Comparison of ENCODE assay signal across 14 cellular contexts in the genomic region with DNA sequence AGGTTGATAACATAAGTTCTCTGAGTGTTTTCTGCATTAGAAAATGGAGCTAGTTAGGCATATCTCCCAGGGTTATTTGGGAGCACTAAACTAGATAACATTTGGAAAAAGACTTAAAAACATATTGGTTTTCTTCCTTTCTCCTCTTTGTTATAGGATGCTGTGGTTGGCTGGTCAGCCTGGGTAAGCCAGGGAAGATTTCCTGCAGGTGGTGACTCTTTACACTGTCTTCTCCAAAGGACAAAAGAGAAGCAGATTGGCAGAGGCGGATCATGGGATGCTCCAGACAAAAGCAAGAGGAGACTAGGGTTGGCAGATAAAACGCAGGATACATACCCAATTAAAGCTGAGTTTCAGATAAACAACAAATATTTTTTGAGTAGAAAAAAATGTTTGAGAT. TPM values are rescaled to one million over a fixed set of nuclear protein-coding genes. Genes with fewer than 3 reads are reported as not detected.
DNase-seq lines count a peak whose midpoint lies in the region; ATAC-seq, FAIRE-seq and TF ChIP-seq lines count a peak whose summit lies in the region.
"Had no signal": no experiment of that assay in that cellular context is flagged by ENCODE, and none has a peak within 500 bp of the region (broad histone marks: within the 10 kb centered on the region; RNA-seq: fewer than 3 reads in every experiment).

No MANE protein-coding gene starts in this region.

- H3K27me3 Mint-ChIP-seq in CD4-positive, CD25-positive, alpha-beta regulatory T cell: no peaks in the 10 kb centered on the region
- H3K27me3 Mint-ChIP-seq: CD4-positive, alpha-beta T cell had no signal

- H3K36me3 Mint-ChIP-seq in CD4-positive, CD25-positive, alpha-beta regulatory T cell: peaks cover 3% of the 10 kb centered on the region

- H3K4me3 ChIP-seq in CD4-positive, CD25-positive, alpha-beta regulatory T cell (ENCODE audit: low read depth, low read length): no peak overlapping the region
- H3K4me3 ChIP-seq in NT2/D1 (ENCODE audit: insufficient read length, low read depth) (no peak overlapping the region), H1 (ENCODE audit: extremely low read depth in 1 of 4, insufficient read depth in 2 of 4, low read depth in 3 of 4, low read length in 4 of 4) (peak overlapping the region in 1 of 4 experiments; percentile 4; a peak in 1 of 8 replicates), neuronal stem cell (ENCODE audit: low read length in 2 of 2) (no peak overlapping the region)
- H3K4me3 ChIP-seq: SK-N-MC had no signal

- FAIRE-seq in H1 (lab: Jason Lieb, UNC): no peak

- H3K18ac ChIP-seq in H1 (ENCODE audit: extremely low read depth, low read length): no peak overlapping the region
- H3K18ac ChIP-seq in neuronal stem cell (ENCODE audit: low read length): no peak overlapping the region

- peak overlapping the region; percentile 16; the same call in 1 of the 2 replicates for H2AFZ ChIP-seq in H1 (ENCODE audit: low read length)
- H2AFZ ChIP-seq in neuronal stem cell (ENCODE audit: low read length): peak overlapping the region; percentile 65

- no peak overlapping the region for H3K56ac ChIP-seq in H1 (replicated peaks; ENCODE audit: insufficient read length, low read depth, low read length)

- TF ChIP-seq CTCF in H1 (IDR thresholded peaks at IDR 0.05; ENCODE audit: control extremely low read depth in 1 of 3, insufficient read depth in 1 of 3, low read depth in 1 of 3, low read length in 3 of 3): no peak

- H2BK120ac ChIP-seq in H1 (replicated peaks; ENCODE audit: low read depth, low read length) (no peak overlapping the region), neuronal stem cell (ENCODE audit: low read depth, low read length) (no peak overlapping the region)

- no peaks in the 10 kb centered on the region for H3K36me3 ChIP-seq in CD4-positive, CD25-positive, alpha-beta regulatory T cell (ENCODE audit: control insufficient read depth, insufficient read depth, low read length)
- no peaks in the 10 kb centered on the region for H3K36me3 ChIP-seq in NT2/D1 (ENCODE audit: insufficient read depth, insufficient read length, low read length)
- H3K36me3 ChIP-seq in H1 (ENCODE audit: control insufficient read depth in 2 of 4, insufficient read depth in 4 of 4, low read length in 3 of 4): no peaks in the 10 kb centered on the region
- H3K36me3 ChIP-seq in neuronal stem cell (replicated peaks in 1 of 2; ENCODE audit: control insufficient read depth in 2 of 2, insufficient read depth in 2 of 2, low read length in 2 of 2): no peaks in the 10 kb centered on the region

- no peaks in the 10 kb centered on the region for H3K4me1 ChIP-seq in CD4-positive, CD25-positive, alpha-beta regulatory T cell (ENCODE audit: control insufficient read depth, insufficient read depth, low read length, poor library complexity, severe bottlenecking)
- peaks cover 8% of the 10 kb centered on the region for H3K4me1 ChIP-seq in NT2/D1 (ENCODE audit: insufficient read depth, insufficient read length)
- H3K4me1 ChIP-seq in H1 (replicated peaks in 1 of 4; ENCODE audit: control insufficient read depth in 3 of 4, insufficient read depth in 4 of 4, low read length in 3 of 4): peaks cover 7 to 13% (median 9%) of the 10 kb centered on the region in 4 experiments; a peak in 6 of 7 replicates
- H3K4me1 ChIP-seq in neuronal stem cell (ENCODE audit: control insufficient read depth in 2 of 2, insufficient read depth in 1 of 2, low read depth in 1 of 2, low read length in 2 of 2): peaks cover 16 to 17% of the 10 kb centered on the region in 2 donors

- TF ChIP-seq POLR2A in H1 (IDR thresholded peaks at IDR 0.05; ENCODE audit: control extremely low read depth in 1 of 2, low read depth in 2 of 2, low read length in 2 of 2): no peak

- no peak overlapping the region for H2BK20ac ChIP-seq in H1 (ENCODE audit: low read length)

- H3K79me1 ChIP-seq in H1 (ENCODE audit: low read depth, low read length) (no peaks in the 10 kb centered on the region), neuronal stem cell (ENCODE audit: low read depth, low read length) (no peaks in the 10 kb centered on the region)

- H4K91ac ChIP-seq in H1 (replicated peaks; ENCODE audit: insufficient read length, low read length) (no peak overlapping the region), neuronal stem cell (ENCODE audit: low read depth, low read length, poor library complexity) (no peak overlapping the region)

- no peak overlapping the region for H4K5ac ChIP-seq in H1 (ENCODE audit: insufficient read length, low read depth, low read length)

- CTCF ChIA-PET in H1 (lab: Charles Lee; ENCODE audit: partially characterized antibody): interaction anchor here (0.8 to 5.1 kb wide), 9 partner anchors 9 to 117 kb away, joined by 3 to 34 read pairs (median 4); partner anchors contain the start of gene MYO18A

- H3K9me3 ChIP-seq in CD4-positive, CD25-positive, alpha-beta regulatory T cell (ENCODE audit: control insufficient read depth in 2 of 2, low read length in 2 of 2): no peaks in the 10 kb centered on the region
- no peaks in the 10 kb centered on the region for H3K9me3 ChIP-seq in NT2/D1 (ENCODE audit: insufficient read depth, low read length)
- H3K9me3 ChIP-seq in H1 (ENCODE audit: insufficient read depth in 2 of 2, low read depth in 1 of 2, low read length in 1 of 2): no peaks in the 10 kb centered on the region
- no peaks in the 10 kb centered on the region for H3K9me3 ChIP-seq in neuronal stem cell (replicated peaks in 1 of 2; ENCODE audit: control insufficient read depth in 2 of 2, insufficient read depth in 1 of 2, low read depth in 1 of 2, low read length in 2 of 2)

- no peak for DNase-seq in CD4-positive, CD25-positive, alpha-beta regulatory T cell
- DNase-seq in NT2/D1 (ENCODE audit: low read depth, low spot score) (no peak), H1 (ENCODE audit: low read depth in 1 of 2, low spot score in 2 of 2) (no peak), neuronal stem cell (ENCODE audit: low spot score) (no peak), left ventricle myocardium superior (no peak), occipital lobe (lab: John Stamatoyannopoulos, UW) (no peak)
- DNase-seq: activated CD4-positive, CD25-positive, alpha-beta regulatory T cell; CD4-positive, alpha-beta T cell; central memory CD4-positive, alpha-beta T cell; NCI-H748 treated with DMSO at 0.1 percent for 48 hours had no signal

- TF ChIP-seq RAD21 in H1 (IDR thresholded peaks at IDR 0.05 in 1 of 2, conservative IDR thresholded peaks at IDR 0.05 in 1 of 2; ENCODE audit: low read depth in 2 of 2, low read length in 2 of 2): no peak

- peak overlapping the region in 2 of 3 donors; percentile 59 to 67 for H3K27ac Mint-ChIP-seq in CD4-positive, CD25-positive, alpha-beta regulatory T cell
- H3K27ac Mint-ChIP-seq: CD4-positive, alpha-beta T cell had no signal

- H3K4me1 Mint-ChIP-seq in CD4-positive, CD25-positive, alpha-beta regulatory T cell: peaks cover 0 to 2% (median 0%) of the 10 kb centered on the region in 4 donors

- no peak overlapping the region for H3K4ac ChIP-seq in H1 (replicated peaks; ENCODE audit: insufficient read length, low read depth, low read length)
- no peak overlapping the region for H3K4ac ChIP-seq in neuronal stem cell (ENCODE audit: low read length)

- H2BK5ac ChIP-seq in H1 (ENCODE audit: low read depth, low read length) (no peak overlapping the region), neuronal stem cell (ENCODE audit: low read length) (no peak overlapping the region)

- H3K9ac ChIP-seq in NT2/D1 (ENCODE audit: insufficient read length, low read depth) (peak overlapping the region; percentile 61), H1 (replicated peaks in 1 of 4; ENCODE audit: extremely low read depth in 1 of 4, low read depth in 3 of 4, low read length in 3 of 4) (no peak overlapping the region), neuronal stem cell (ENCODE audit: low read depth, low read length, poor library complexity) (no peak overlapping the region)

- no peak overlapping the region for H2BK12ac ChIP-seq in H1 (ENCODE audit: low read depth, low read length)
- H2BK12ac ChIP-seq in neuronal stem cell (ENCODE audit: low read length): no peak overlapping the region

- no peak overlapping the region for H3K4me3 Mint-ChIP-seq in CD4-positive, CD25-positive, alpha-beta regulatory T cell
- H3K4me3 Mint-ChIP-seq: CD4-positive, alpha-beta T cell had no signal

- no peaks in the 10 kb centered on the region for H3K79me2 ChIP-seq in H1 (ENCODE audit: control insufficient read depth in 1 of 2, insufficient read depth in 2 of 2, low read length in 2 of 2)

- TF ChIP-seq EP300 in H1 (IDR thresholded peaks at IDR 0.05; ENCODE audit: borderline replicate concordance in 1 of 2, low read depth in 2 of 2, low read length in 2 of 2): no peak

- H2BK15ac ChIP-seq in H1 (ENCODE audit: low read length) (no peak overlapping the region), neuronal stem cell (ENCODE audit: low read length) (no peak overlapping the region)

- WGBS in H1 (ENCODE audit: extremely low coverage in 1 of 2, insufficient coverage in 1 of 2, insufficient read length in 1 of 2, insufficient replicate concordance in 2 of 2, low coverage in 1 of 2, low lambda C conversion rate in 2 of 2, missing lambda C conversion rate in 1 of 2), 2 experiments: 48% methylated on average over 2 of the region's 2 CpGs; no CpG with 5 or more reads in 1 of the 2 experiments
- no CpG with 5 or more reads among the region's 2 CpGs for WGBS in neuronal stem cell (ENCODE audit: extremely low coverage in 2 of 2, insufficient read length in 2 of 2, insufficient replicate concordance in 1 of 2), 2 donors

- H3K27ac ChIP-seq in CD4-positive, CD25-positive, alpha-beta regulatory T cell (ENCODE audit: insufficient read depth, low read length, poor library complexity, severe bottlenecking): no peak overlapping the region
- no peak overlapping the region for H3K27ac ChIP-seq in H1 (ENCODE audit: low read depth, low read length)
- peak overlapping the region; percentile 3 for H3K27ac ChIP-seq in neuronal stem cell (replicated peaks; ENCODE audit: low read length)
- H3K27ac ChIP-seq: SK-N-MC had no signal

- intact Hi-C loops in left ventricle myocardium superior (cut with micrococcal nuclease): no loop called here

- H4K20me1 ChIP-seq in H1 (replicated peaks in 1 of 2; ENCODE audit: control insufficient read depth in 1 of 2, insufficient read depth in 2 of 2, low read length in 2 of 2): no peaks in the 10 kb centered on the region

- no peak for ATAC-seq in CD4-positive, CD25-positive, alpha-beta regulatory T cell (ENCODE audit: low read depth in 2 of 2)
- ATAC-seq in HG02798 (IDR thresholded peaks at IDR 0.05; ENCODE audit: poor library complexity, unreplicated experiment) (no peak), left ventricle myocardium superior (no peak), GM21723 (IDR thresholded peaks at IDR 0.05; ENCODE audit: unreplicated experiment) (no peak)

- POLR2A ChIA-PET in H1 (lab: Charles Lee; ENCODE audit: partially characterized antibody): interaction anchor here (0.8 to 1.7 kb wide), 2 partner anchors 11 to 16 kb away, joined by 3 to 10 read pairs; no protein-coding TSS in a partner anchor

- H3K23me2 ChIP-seq in H1 (ENCODE audit: low read depth, low read length): no peaks in the 10 kb centered on the region

- H3K23ac ChIP-seq in H1 (ENCODE audit: insufficient read length) (no peak overlapping the region), neuronal stem cell (ENCODE audit: low read depth, low read length, poor library complexity) (no peak overlapping the region)

- H2AK5ac ChIP-seq in H1 (ENCODE audit: low read depth, low read length) (no peak overlapping the region), neuronal stem cell (ENCODE audit: low read depth, low read length) (no peak overlapping the region)

- H4K8ac ChIP-seq in H1 (ENCODE audit: extremely low read depth, insufficient read depth, low read length): no peak overlapping the region
- H4K8ac ChIP-seq in neuronal stem cell (ENCODE audit: low read depth, low read length): no peak overlapping the region

- H3K9me3 Mint-ChIP-seq in CD4-positive, CD25-positive, alpha-beta regulatory T cell: no peaks in the 10 kb centered on the region
- H3K9me3 Mint-ChIP-seq: CD4-positive, alpha-beta T cell had no signal

- H3K27me3 ChIP-seq in CD4-positive, CD25-positive, alpha-beta regulatory T cell (ENCODE audit: control insufficient read depth, insufficient read depth, low read length): no peaks in the 10 kb centered on the region
- no peaks in the 10 kb centered on the region for H3K27me3 ChIP-seq in NT2/D1 (ENCODE audit: insufficient read depth, insufficient read length)
- no peaks in the 10 kb centered on the region; a peak in 1 of 7 replicates for H3K27me3 ChIP-seq in H1 (replicated peaks in 1 of 4; ENCODE audit: control insufficient read depth in 3 of 4, extremely low read depth in 1 of 4, insufficient read depth in 3 of 4, low read length in 3 of 4)
- H3K27me3 ChIP-seq in neuronal stem cell (ENCODE audit: control insufficient read depth in 3 of 3, insufficient read depth in 3 of 3, low read depth in 1 of 3, low read length in 3 of 3): no peaks in the 10 kb centered on the region

- H3K14ac ChIP-seq in H1 (ENCODE audit: insufficient read length): no peak overlapping the region
- H3K14ac ChIP-seq in neuronal stem cell (ENCODE audit: low read length): no peak overlapping the region

- H3K4me2 ChIP-seq in H1 (ENCODE audit: insufficient read depth in 1 of 2, low read depth in 2 of 2, low read length in 2 of 2) (peak overlapping the region; percentile 29 to 39; a peak in 1 of 4 replicates), neuronal stem cell (ENCODE audit: insufficient read depth, low read length, poor library complexity, severe bottlenecking) (no peak overlapping the region)

RNA-seq across cellular contexts. Expression of gene CRYBA1, which starts 6.2 kb away (rescaled TPM):
- total RNA-seq in CD4-positive, CD25-positive, alpha-beta regulatory T cell: not detected
- polyA plus RNA-seq in CD4-positive, CD25-positive, alpha-beta regulatory T cell: not detected
- total RNA-seq in H1 (2021; fragmentation: NEBNext Ultra II Directional; extraction: Animal tissue kit (Norgen Biotek cat#: 25700)): not detected in 2 replicates
- 0.11 TPM in 1 of 2 replicates, not detected in the other for polyA plus RNA-seq in H1 (2011; rRNA removed)
- polyA plus RNA-seq in H1 (2011; cell fraction: cytosol; rRNA removed): not detected
- not detected for polyA plus RNA-seq in H1 (2011; cell fraction: nucleus; rRNA removed)
- polyA plus RNA-seq in H1 (2012, experiment 1 of 2): not detected in 4 replicates
- polyA plus RNA-seq in H1 (2012, experiment 2 of 2): not detected
- not detected for polyA plus RNA-seq in H1 (2013, experiment 1 of 2)
- not detected for polyA plus RNA-seq in H1 (2013, experiment 2 of 2)
- not detected in 2 replicates for polyA minus RNA-seq in H1 (2011; rRNA and poly(A)+ RNA removed)
- not detected for polyA minus RNA-seq in H1 (2011; cell fraction: cytosol; rRNA and poly(A)+ RNA removed)
- not detected for polyA minus RNA-seq in H1 (2011; cell fraction: nucleus; rRNA and poly(A)+ RNA removed)
- polyA plus RNA-seq in neuronal stem cell (2013, experiment 1 of 2): 0.89 TPM
- polyA plus RNA-seq in neuronal stem cell (2013, experiment 2 of 2): 0.76 TPM
- total RNA-seq in left ventricle myocardium superior: not detected
- total RNA-seq in occipital lobe: not detected
- total RNA-seq: CD4-positive, alpha-beta T cell had no signal
- polyA plus RNA-seq: neural cell had no signal

RNA-seq across cellular contexts. Expression of gene NUFIP2, which starts 53.5 kb away (rescaled TPM):
- total RNA-seq in CD4-positive, CD25-positive, alpha-beta regulatory T cell: 80.6 TPM
- 1 to 10 TPM; 6.4 to 9.1 (median 7.8) TPM for polyA plus RNA-seq in CD4-positive, CD25-positive, alpha-beta regulatory T cell
- 118 TPM in 2 replicates for total RNA-seq in H1 (2021; fragmentation: NEBNext Ultra II Directional; extraction: Animal tissue kit (Norgen Biotek cat#: 25700))
- polyA plus RNA-seq in H1 (2011; rRNA removed): 65.9 and 81.9 TPM in 2 replicates
- 39.1 TPM for polyA plus RNA-seq in H1 (2011; cell fraction: cytosol; rRNA removed)
- 61.3 TPM for polyA plus RNA-seq in H1 (2011; cell fraction: nucleus; rRNA removed)
- 27.8 to 41.0 TPM (median 36.0 TPM) in 4 replicates for polyA plus RNA-seq in H1 (2012, experiment 1 of 2)
- 2.3 TPM for polyA plus RNA-seq in H1 (2012, experiment 2 of 2)
- 38.1 TPM for polyA plus RNA-seq in H1 (2013, experiment 1 of 2)
- 34.7 TPM for polyA plus RNA-seq in H1 (2013, experiment 2 of 2)
- polyA minus RNA-seq in H1 (2011; rRNA and poly(A)+ RNA removed): 21.6 and 27.7 TPM in 2 replicates
- polyA minus RNA-seq in H1 (2011; cell fraction: cytosol; rRNA and poly(A)+ RNA removed): 70.2 TPM
- 77.7 TPM for polyA minus RNA-seq in H1 (2011; cell fraction: nucleus; rRNA and poly(A)+ RNA removed)
- 27.5 TPM for polyA plus RNA-seq in neuronal stem cell (2013, experiment 1 of 2)
- polyA plus RNA-seq in neuronal stem cell (2013, experiment 2 of 2): 29.5 TPM
- total RNA-seq in left ventricle myocardium superior: 42.3 TPM
- total RNA-seq in occipital lobe: 57.2 TPM
